Comparison of ENCODE assay signal across 8 cellular contexts in genomic region chr1:185318431-185319151, GRCh38. TPM values are rescaled to one million over a fixed set of nuclear protein-coding genes. Genes with fewer than 3 reads are reported as not detected.
DNase-seq lines count a peak whose midpoint lies in the region; TF ChIP-seq lines count a peak whose summit lies in the region.

No MANE protein-coding gene starts in this region.

- H3K9ac ChIP-seq in fibroblast of lung (ENCODE audit: insufficient read depth, low read length): no peak overlapping the region
- peak overlapping the region; percentile 97 for H3K9ac ChIP-seq in smooth muscle cell (ENCODE audit: low read depth)

- peak in 2 of 3 experiments; percentile 30 to 63 for DNase-seq in NCI-H1417 (lab: John Stamatoyannopoulos, UW)
- no peak for DNase-seq in NCI-H1417 treated with DMSO at 0.1 percent for 48 hours (lab: John Stamatoyannopoulos, UW)
- peak; percentile 93 for DNase-seq in SK-MEL-5 (ENCODE audit: low read depth, low spot score)
- DNase-seq in fibroblast of lung (ENCODE audit: low read depth in 2 of 2): no peak
- no peak for DNase-seq in smooth muscle cell (lab: John Stamatoyannopoulos, UW; ENCODE audit: unreplicated experiment)
- DNase-seq in activated gamma-delta T cell treated with Interleukin-2 at 50 U/mL for 16 hours: no peak
- DNase-seq in DMS53 (lab: John Stamatoyannopoulos, UW): no peak
- DNase-seq in NCI-H146 (lab: John Stamatoyannopoulos, UW): no peak

- H3K4me3 ChIP-seq in fibroblast of lung (replicated peaks in 1 of 4; ENCODE audit: control extremely low read depth in 1 of 4, insufficient read depth in 1 of 4, low read depth in 3 of 4, low read length in 4 of 4): peak overlapping the region in 1 of 4 experiments; percentile 85
- peak overlapping the region; percentile 92 for H3K4me3 ChIP-seq in smooth muscle cell

- no peaks in the 10 kb centered on the region for H3K9me3 ChIP-seq in fibroblast of lung (ENCODE audit: control insufficient read depth, insufficient read depth, low read depth, low read length)
- H3K9me3 ChIP-seq in smooth muscle cell (replicated peaks; ENCODE audit: low read depth): no peaks in the 10 kb centered on the region

- H2AFZ ChIP-seq in fibroblast of lung (ENCODE audit: low read length) (peak overlapping the region; percentile 56), smooth muscle cell (ENCODE audit: low read depth) (no peak overlapping the region)

- no peaks in the 10 kb centered on the region for H4K20me1 ChIP-seq in fibroblast of lung (ENCODE audit: control insufficient read depth, extremely low read depth, insufficient read depth, low read length)
- H4K20me1 ChIP-seq in smooth muscle cell (ENCODE audit: low read depth): peaks cover 26% of the 10 kb centered on the region

- H3K27me3 ChIP-seq in fibroblast of lung (ENCODE audit: control insufficient read depth, insufficient read depth, low read length): no peaks in the 10 kb centered on the region
- H3K27me3 ChIP-seq in smooth muscle cell (ENCODE audit: low read depth): no peaks in the 10 kb centered on the region

- TF ChIP-seq CTCF in fibroblast of lung (conservative IDR thresholded peaks at IDR 0.05 in 1 of 2, IDR thresholded peaks at IDR 0.05 in 1 of 2; ENCODE audit: low read depth in 1 of 2, low read length in 2 of 2) (no peak), smooth muscle cell (IDR thresholded peaks at IDR 0.05; ENCODE audit: borderline replicate concordance, insufficient read depth, poor library complexity, severe bottlenecking) (no peak)

- H3K36me3 ChIP-seq in fibroblast of lung (ENCODE audit: control insufficient read depth, insufficient read depth, low read length) (no peaks in the 10 kb centered on the region), smooth muscle cell (ENCODE audit: low read depth) (no peaks in the 10 kb centered on the region)

- H3K79me2 ChIP-seq in fibroblast of lung (ENCODE audit: control insufficient read depth, insufficient read depth, low read length): peaks cover 32% of the 10 kb centered on the region
- peaks cover 33% of the 10 kb centered on the region for H3K79me2 ChIP-seq in smooth muscle cell (ENCODE audit: low read depth)

- H3K4me2 ChIP-seq in fibroblast of lung (ENCODE audit: extremely low read depth, insufficient read depth, low read length): peak overlapping the region; percentile 64
- peak overlapping the region; percentile 96 for H3K4me2 ChIP-seq in smooth muscle cell

- H3K27ac ChIP-seq in fibroblast of lung (ENCODE audit: insufficient read depth, low read length) (no peak overlapping the region), smooth muscle cell (ENCODE audit: low read depth) (peak overlapping the region; percentile 98)

- H3F3A ChIP-seq in smooth muscle cell (ENCODE audit: low read depth): peaks cover 5% of the 10 kb centered on the region

- 83% methylated on average over 10 of the region's 10 CpGs for WGBS in smooth muscle cell (ENCODE audit: low lambda C conversion rate)

- H3K4me1 ChIP-seq in fibroblast of lung (ENCODE audit: control insufficient read depth, extremely low read depth, insufficient read depth, low read length) (peaks cover 2% of the 10 kb centered on the region), smooth muscle cell (ENCODE audit: low read depth) (peaks cover 19% of the 10 kb centered on the region)

- in situ Hi-C loops in SK-MEL-5 (cut with HindIII; ENCODE audit: low pct_unique_long_range_greater_than_20kb, low sequenced_read_pairs): no loop called here

RNA-seq across cellular contexts. Expression of gene IVNS1ABP, which starts 1.5 kb away (rescaled TPM):
- 234 and 239 TPM in 2 replicates for total RNA-seq in SK-MEL-5 (2014; rRNA removed; shearing (Covaris generic))
- 143 and 176 TPM in 2 replicates for polyA plus RNA-seq in SK-MEL-5 (2015; cell fraction: cytosol; rRNA removed)
- polyA plus RNA-seq in SK-MEL-5 (2015; cell fraction: nucleus; rRNA removed): 1,268 and 1,425 TPM in 2 replicates
- 20.0 and 23.8 TPM in 2 replicates for total RNA-seq in fibroblast of lung
- 17.8 and 25.4 TPM in 2 replicates for polyA plus RNA-seq in fibroblast of lung
- 12.1 and 17.6 TPM in 2 replicates for polyA plus RNA-seq in fibroblast of lung (2012)
- 12.6 and 31.5 TPM in 2 replicates for polyA minus RNA-seq in fibroblast of lung (ENCODE audit: low replicate concordance)
- total RNA-seq in smooth muscle cell: 315 and 398 TPM in 2 replicates
- 128 and 260 TPM in 2 replicates for polyA plus RNA-seq in smooth muscle cell

Comparison
In these comparisons a context has a peak if more than half of its experiments do, and no peak if none do; other contexts are left out.
1. DNase-seq: peak in NCI-H1417 (2 of 3) and SK-MEL-5 (single experiment); none in NCI-H1417 treated with DMSO at 0.1 percent for 48 hours (single experiment), fibroblast of lung (0 of 2), smooth muscle cell (single experiment), activated gamma-delta T cell treated with Interleukin-2 at 50 U/mL for 16 hours (single experiment), DMS53 (single experiment) and NCI-H146 (single experiment).